Comparison of ENCODE assay signal across 21 cellular contexts in the genomic region with DNA sequence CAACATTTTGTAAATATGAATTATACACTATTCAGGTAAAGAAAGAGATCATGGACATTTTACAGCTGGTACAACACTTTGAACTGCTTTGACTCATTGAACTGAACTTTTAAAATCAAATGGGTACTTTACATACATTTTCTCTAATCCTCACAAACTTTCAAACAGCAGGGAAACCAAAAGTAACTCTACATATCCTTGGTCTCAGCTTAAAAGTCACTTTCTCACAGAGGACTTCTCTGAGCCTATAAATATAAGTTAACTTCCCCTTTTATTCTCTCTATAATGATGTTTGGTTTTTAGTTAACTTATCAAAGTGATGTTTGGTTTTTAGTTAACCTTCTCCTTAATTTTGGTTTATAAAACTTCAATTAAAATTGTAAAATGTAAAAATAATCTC.
A peak's percentile ranks its signal among the peaks of the same experiment; 100 is the strongest.
DNase-seq lines count a peak whose midpoint lies in the region; ATAC-seq, FAIRE-seq and TF ChIP-seq lines count a peak whose summit lies in the region.
"Had no signal": no experiment of that assay in that cellular context is flagged by ENCODE, and none has a peak within 500 bp of the region (broad histone marks: within the 10 kb centered on the region; RNA-seq: fewer than 3 reads in every experiment).

No MANE protein-coding gene starts in this region.

- no peak overlapping the region for H3K27ac Mint-ChIP-seq in T-cell
- H3K27ac Mint-ChIP-seq: activated T-helper 2 cell treated with anti-CD3 and anti-CD28 coated beads, Interferon-gamma antibody, Interleukin-2, Interleukin-4, amounts not matched to agents 10 μg/mL and 5 μg/mL and 100 μg/mL, durations not matched to agents 14 hours and 24 hours and 36 hours; dendritic cell treated with granulocyte-macrophage colony-stimulating factor and Interleukin-4, amounts not matched to agents 40 ng/mL and 50 ng/mL, for 4 days; GM23338; naive thymus-derived CD8-positive, alpha-beta T cell had no signal

- H3K27me3 Mint-ChIP-seq in T-cell: no peaks in the 10 kb centered on the region
- H3K27me3 Mint-ChIP-seq: dendritic cell treated with granulocyte-macrophage colony-stimulating factor and Interleukin-4, amounts not matched to agents 40 ng/mL and 50 ng/mL, for 4 days had no signal

- DNase-seq in kidney (no peak), T-cell (no peak), KBM-7 (no peak), NCI-H524 treated with DMSO at 0.1 percent for 48 hours (lab: John Stamatoyannopoulos, UW) (no peak)
- DNase-seq: activated CD4-positive, alpha-beta T cell treated with anti-CD3 and anti-CD28 coated beads for 1 hour; Calu3; foreskin fibroblast; mesendoderm; naive thymus-derived CD8-positive, alpha-beta T cell; NCI-H1436 treated with DMSO at 0.1 percent for 48 hours; NCI-H2171; stimulated activated CD4-positive, alpha-beta T cell treated with anti-CD3 and anti-CD28 coated beads, Interleukin-4, amount 100 ng/mL, for 24 hours had no signal

- intact Hi-C loops in kidney (cut with DNase I): no loop called here

- H3K4me3 Mint-ChIP-seq in T-cell: no peak overlapping the region
- H3K4me3 Mint-ChIP-seq: dendritic cell treated with granulocyte-macrophage colony-stimulating factor and Interleukin-4, amounts not matched to agents 40 ng/mL and 50 ng/mL, for 4 days; GM23338; naive thymus-derived CD8-positive, alpha-beta T cell had no signal

- CTCF ChIA-PET in T-cell (lab: Charles Lee): no interaction called here

- no peaks in the 10 kb centered on the region for H3K9me3 ChIP-seq in kidney (ENCODE audit: control insufficient read depth in 1 of 2, low read length in 2 of 2)
- H3K9me3 ChIP-seq: breast epithelium had no signal

- H3K4me1 ChIP-seq in kidney (ENCODE audit: control insufficient read depth in 1 of 2, insufficient read depth in 1 of 2, low read depth in 1 of 2, low read length in 2 of 2): no peaks in the 10 kb centered on the region
- H3K4me1 ChIP-seq: breast epithelium had no signal

- POLR2A ChIA-PET in T-cell (lab: Charles Lee): no interaction called here

- no peaks in the 10 kb centered on the region for H3K36me3 ChIP-seq in kidney (ENCODE audit: control insufficient read depth in 1 of 2, insufficient read depth in 2 of 2, low read length in 2 of 2)
- H3K36me3 ChIP-seq: breast epithelium had no signal

- no peaks in the 10 kb centered on the region for H3K9me3 Mint-ChIP-seq in T-cell
- H3K9me3 Mint-ChIP-seq: activated T-helper 2 cell treated with anti-CD3 and anti-CD28 coated beads, Interferon-gamma antibody, Interleukin-2, Interleukin-4, amounts not matched to agents 10 μg/mL and 5 μg/mL and 100 μg/mL, durations not matched to agents 14 hours and 24 hours and 36 hours; dendritic cell treated with granulocyte-macrophage colony-stimulating factor and Interleukin-4, amounts not matched to agents 40 ng/mL and 50 ng/mL, for 4 days; GM23338; naive thymus-derived CD8-positive, alpha-beta T cell had no signal

- H3K4me1 Mint-ChIP-seq in T-cell: peaks cover 0 to 9% (median 5%) of the 10 kb centered on the region in 3 donors

- peak; percentile 49 for FAIRE-seq in kidney (lab: Jason Lieb, UNC)
- FAIRE-seq: urothelium cell line had no signal

- ATAC-seq in GM18519 (IDR thresholded peaks at IDR 0.05; ENCODE audit: low FRiP score, unreplicated experiment) (peak; percentile 36), GM21381 (IDR thresholded peaks at IDR 0.05; ENCODE audit: unreplicated experiment) (peak; percentile 42), HG03378 (IDR thresholded peaks at IDR 0.05; ENCODE audit: unreplicated experiment) (peak; percentile 45), T-cell (replicated peaks in 1 of 4) (no peak)
- ATAC-seq: GM23338; naive thymus-derived CD8-positive, alpha-beta T cell had no signal

- no peaks in the 10 kb centered on the region for H3K36me3 Mint-ChIP-seq in T-cell
- H3K36me3 Mint-ChIP-seq: naive thymus-derived CD8-positive, alpha-beta T cell had no signal

- TF ChIP-seq CTCF in kidney (IDR thresholded peaks at IDR 0.05; ENCODE audit: borderline replicate concordance, extremely low read depth, insufficient read depth): no peak

- H3K4me3 ChIP-seq in kidney (ENCODE audit: low read length in 2 of 2): no peak overlapping the region
- H3K4me3 ChIP-seq: breast epithelium, GM23338 had no signal

- no peak overlapping the region for H3K27ac ChIP-seq in kidney (ENCODE audit: low read depth in 2 of 2, low read length in 2 of 2)
- H3K27ac ChIP-seq: breast epithelium, KMS-11 had no signal

- in situ Hi-C loops in KBM-7 (cut with MboI; ENCODE audit: low pct_unique_long_range_greater_than_20kb, low sequenced_read_pairs): no loop called here

- H3K9ac ChIP-seq in kidney (ENCODE audit: low read length in 2 of 2): no peak overlapping the region
- H3K9ac ChIP-seq: KMS-11 had no signal

Comparison
In these comparisons a context has a peak if more than half of its experiments do, and no peak if none do; other contexts are left out.
1. ATAC-seq: peak in GM18519 (single experiment), GM21381 (single experiment) and HG03378 (single experiment); none in T-cell (0 of 4).